In the genomic region with DNA sequence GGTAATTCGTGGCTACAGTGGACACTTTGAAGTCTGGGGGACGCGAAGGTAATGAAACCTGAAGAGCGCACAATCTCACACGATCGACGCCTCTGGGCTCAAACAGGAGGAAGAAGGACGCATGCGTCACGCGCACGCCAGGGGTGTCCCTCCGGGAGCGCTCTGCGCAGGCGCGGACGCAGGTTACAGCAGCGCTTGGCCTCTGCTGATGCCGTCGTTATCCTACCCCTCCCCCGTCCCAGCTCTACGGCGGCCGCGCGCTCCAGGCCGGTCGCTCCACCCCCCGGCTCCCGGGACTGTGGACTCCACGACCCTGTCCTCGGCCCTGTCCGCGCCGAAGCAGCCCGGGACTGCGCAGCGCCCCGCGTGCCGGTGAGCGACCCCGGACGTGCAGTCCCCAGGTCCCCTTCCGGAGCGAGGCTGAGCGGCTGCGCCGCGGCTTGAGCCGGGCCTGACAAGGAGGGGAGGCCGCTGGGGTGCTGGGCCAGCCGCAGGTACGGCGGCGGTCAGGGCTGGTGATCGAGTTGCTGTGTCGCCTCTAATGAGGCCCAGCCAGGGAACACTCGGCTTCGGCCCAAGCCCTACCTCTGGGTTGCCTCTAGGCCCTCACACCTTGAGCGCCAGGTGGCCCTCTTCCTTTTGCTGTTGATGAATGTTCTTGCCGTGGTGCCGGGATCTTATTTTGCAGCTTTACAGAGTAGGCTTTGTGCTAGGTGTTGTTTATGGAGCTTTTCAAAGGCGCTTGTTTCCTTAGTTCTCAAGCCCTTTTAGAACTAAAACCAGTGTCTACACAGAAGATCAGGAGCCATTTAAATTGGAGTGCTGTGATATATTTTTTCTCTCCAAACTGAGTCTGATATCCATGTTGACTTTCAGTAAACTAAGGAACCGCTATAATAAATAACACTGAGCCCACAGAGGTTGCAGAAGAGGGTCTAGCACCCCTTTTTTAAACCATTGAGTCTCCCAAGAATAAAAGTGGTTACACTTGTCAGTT, we compare ENCODE assay signal across 1 cellular context.
TF ChIP-seq lines count a peak whose summit lies in the region.

A gene (plus strand): TSS at position 241 of the 997 bp plus-strand sequence. CDS start 3,517 bp downstream, outside the sequence.

TF ChIP-seq in SK-N-SH treated with all-trans-retinoic acid at 6 μM for 48 hours, 23 proteins besides CTCF, POLR2A, EP300 and RAD21 (continued from another document):
- TF ChIP-seq, protein P1, sequence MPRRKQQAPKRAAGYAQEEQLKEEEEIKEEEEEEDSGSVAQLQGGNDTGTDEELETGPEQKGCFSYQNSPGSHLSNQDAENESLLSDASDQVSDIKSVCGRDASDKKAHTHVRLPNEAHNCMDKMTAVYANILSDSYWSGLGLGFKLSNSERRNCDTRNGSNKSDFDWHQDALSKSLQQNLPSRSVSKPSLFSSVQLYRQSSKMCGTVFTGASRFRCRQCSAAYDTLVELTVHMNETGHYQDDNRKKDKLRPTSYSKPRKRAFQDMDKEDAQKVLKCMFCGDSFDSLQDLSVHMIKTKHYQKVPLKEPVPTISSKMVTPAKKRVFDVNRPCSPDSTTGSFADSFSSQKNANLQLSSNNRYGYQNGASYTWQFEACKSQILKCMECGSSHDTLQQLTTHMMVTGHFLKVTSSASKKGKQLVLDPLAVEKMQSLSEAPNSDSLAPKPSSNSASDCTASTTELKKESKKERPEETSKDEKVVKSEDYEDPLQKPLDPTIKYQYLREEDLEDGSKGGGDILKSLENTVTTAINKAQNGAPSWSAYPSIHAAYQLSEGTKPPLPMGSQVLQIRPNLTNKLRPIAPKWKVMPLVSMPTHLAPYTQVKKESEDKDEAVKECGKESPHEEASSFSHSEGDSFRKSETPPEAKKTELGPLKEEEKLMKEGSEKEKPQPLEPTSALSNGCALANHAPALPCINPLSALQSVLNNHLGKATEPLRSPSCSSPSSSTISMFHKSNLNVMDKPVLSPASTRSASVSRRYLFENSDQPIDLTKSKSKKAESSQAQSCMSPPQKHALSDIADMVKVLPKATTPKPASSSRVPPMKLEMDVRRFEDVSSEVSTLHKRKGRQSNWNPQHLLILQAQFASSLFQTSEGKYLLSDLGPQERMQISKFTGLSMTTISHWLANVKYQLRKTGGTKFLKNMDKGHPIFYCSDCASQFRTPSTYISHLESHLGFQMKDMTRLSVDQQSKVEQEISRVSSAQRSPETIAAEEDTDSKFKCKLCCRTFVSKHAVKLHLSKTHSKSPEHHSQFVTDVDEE (CRISPR knock-in tag; IDR thresholded peaks at IDR 0.05) = peak; percentile 76
- TF ChIP-seq RARB (CRISPR knock-in tag; IDR thresholded peaks at IDR 0.05) (no peak), GLIS3 (CRISPR knock-in tag; IDR thresholded peaks at IDR 0.05) (no peak), ZNF565 (CRISPR knock-in tag; conservative IDR thresholded peaks at IDR 0.05; ENCODE audit: low read depth) (no peak; the same call in 1 of the 2 replicates)
